In genomic region chr21:37074546-37074945, GRCh38 we compare ENCODE assay signal across 9 cellular contexts. TPM values are rescaled to one million over a fixed set of nuclear protein-coding genes. Genes with fewer than 3 reads are reported as not detected.
DNase-seq lines count a peak whose midpoint lies in the region; ATAC-seq and TF ChIP-seq lines count a peak whose summit lies in the region.
"Had no signal": no experiment of that assay in that cellular context is flagged by ENCODE, and none has a peak within 500 bp of the region (broad histone marks: within the 10 kb centered on the region; RNA-seq: fewer than 3 reads in every experiment).

No MANE protein-coding gene starts in this region.

- TF ChIP-seq POLR2A in lower leg skin (IDR thresholded peaks at IDR 0.05): no peak

- H3K9me3 Mint-ChIP-seq in activated naive CD8-positive, alpha-beta T cell treated with anti-CD3 and anti-CD28 coated beads, Interleukin-2, amount 50 U/mL, for 24 hours: no peaks in the 10 kb centered on the region

- intact Hi-C loops in Right ventricle myocardium inferior (cut with DNase I): loop anchor here (5.0 kb wide), 2 partner anchors 82 to 488 kb away; no protein-coding TSS in a partner anchor
- intact Hi-C loops in lower leg skin (cut with DNase I; ENCODE audit: low total_unique reads): no loop called here
- intact Hi-C loops in upper lobe of right lung (cut with DNase I): no loop called here

- H3K27me3 Mint-ChIP-seq in activated naive CD8-positive, alpha-beta T cell treated with anti-CD3 and anti-CD28 coated beads, Interleukin-2, amount 50 U/mL, for 24 hours: peaks cover 2% of the 10 kb centered on the region

- H3K36me3 Mint-ChIP-seq in activated naive CD8-positive, alpha-beta T cell treated with anti-CD3 and anti-CD28 coated beads, Interleukin-2, amount 50 U/mL, for 24 hours (ENCODE audit: low read depth): peaks cover 17% of the 10 kb centered on the region

- peak overlapping the region; percentile 99 for H3K4me3 Mint-ChIP-seq in activated naive CD8-positive, alpha-beta T cell treated with anti-CD3 and anti-CD28 coated beads, Interleukin-2, amount 50 U/mL, for 24 hours

- WGBS in lower leg skin, 2 donors: 20 to 27% methylated on average over 9 of the region's 9 CpGs

- H3K9me3 ChIP-seq in cardiac muscle cell (ENCODE audit: low read depth) (no peaks in the 10 kb centered on the region), upper lobe of right lung (no peaks in the 10 kb centered on the region)

- ATAC-seq in Right ventricle myocardium inferior (no peak), upper lobe of right lung (no peak), GM21576 (IDR thresholded peaks at IDR 0.05; ENCODE audit: unreplicated experiment) (no peak)
- ATAC-seq in activated naive CD8-positive, alpha-beta T cell treated with anti-CD3 and anti-CD28 coated beads, Interleukin-2, amount 50 U/mL, for 24 hours: no peak

- H3K36me3 ChIP-seq in cardiac muscle cell: no peaks in the 10 kb centered on the region
- H3K36me3 ChIP-seq in upper lobe of right lung: no peaks in the 10 kb centered on the region

- H3K4me1 Mint-ChIP-seq in activated naive CD8-positive, alpha-beta T cell treated with anti-CD3 and anti-CD28 coated beads, Interleukin-2, amount 50 U/mL, for 24 hours: peaks cover 59% of the 10 kb centered on the region

- H3K27me3 ChIP-seq in cardiac muscle cell: no peaks in the 10 kb centered on the region
- H3K27me3 ChIP-seq in upper lobe of right lung: no peaks in the 10 kb centered on the region

- H3K4me1 ChIP-seq in cardiac muscle cell (ENCODE audit: low read depth) (peaks cover 8% of the 10 kb centered on the region), upper lobe of right lung (peaks cover 21% of the 10 kb centered on the region)

- H3K27ac ChIP-seq in cardiac muscle cell: no peak overlapping the region
- H3K27ac ChIP-seq in upper lobe of right lung: peak overlapping the region; percentile 99

- peak overlapping the region; percentile 81 for H3K4me3 ChIP-seq in cardiac muscle cell
- peak overlapping the region; percentile 92 for H3K4me3 ChIP-seq in lower leg skin (ENCODE audit: low read depth, poor library complexity, severe bottlenecking)
- peak overlapping the region; percentile 87 for H3K4me3 ChIP-seq in upper lobe of right lung

- DNase-seq in cardiac muscle cell (ENCODE audit: low read depth in 1 of 2, low spot score in 1 of 2): no peak
- DNase-seq in Right ventricle myocardium inferior (ENCODE audit: missing footprints): no peak
- no peak for DNase-seq in activated naive CD8-positive, alpha-beta T cell treated with anti-CD3 and anti-CD28 coated beads, Interleukin-2, amount 50 U/mL, for 24 hours
- DNase-seq in lower leg skin (ENCODE audit: low spot score in 2 of 2): no peak
- no peak for DNase-seq in upper lobe of right lung
- no peak for DNase-seq in NCI-H226
- DNase-seq in NCI-H2081 treated with DMSO at 0.1 percent for 48 hours (lab: John Stamatoyannopoulos, UW): no peak
- DNase-seq: T-helper 9 cell had no signal

- peak overlapping the region; percentile 95 for H3K27ac Mint-ChIP-seq in activated naive CD8-positive, alpha-beta T cell treated with anti-CD3 and anti-CD28 coated beads, Interleukin-2, amount 50 U/mL, for 24 hours

- TF ChIP-seq CTCF in cardiac muscle cell (IDR thresholded peaks at IDR 0.05; ENCODE audit: low read depth, low read length) (no peak), lower leg skin (IDR thresholded peaks at IDR 0.05) (no peak), upper lobe of right lung (IDR thresholded peaks at IDR 0.05) (no peak)

RNA-seq across cellular contexts. Expression of gene TTC3, which starts 1.5 kb away (rescaled TPM):
- total RNA-seq in cardiac muscle cell: 128 and 170 TPM in 2 replicates
- polyA plus RNA-seq in cardiac muscle cell: 87.7 and 133 TPM in 2 replicates
- total RNA-seq in Right ventricle myocardium inferior: 35.8 TPM
- 100 to 1,000 TPM in 1 of 4 donors, 10 to 100 TPM in 3; 77.6 to 111 (median 92.0) TPM for total RNA-seq in lower leg skin
- 99.0 TPM for total RNA-seq in upper lobe of right lung

RNA-seq across cellular contexts. Expression of gene PIGP, which starts 1.7 kb away (rescaled TPM):
- total RNA-seq in cardiac muscle cell (13.8 and 23.3 TPM in 2 replicates), Right ventricle myocardium inferior (40.1 TPM), lower leg skin (10 to 100 TPM in 3 of 4 donors, 1 to 10 TPM in 1; 6.0 to 17.5 (median 13.2) TPM), upper lobe of right lung (28.3 TPM)
- polyA plus RNA-seq in cardiac muscle cell: 83.4 and 91.5 TPM in 2 replicates
